ENCODE assay signal across 17 cellular contexts in genomic region chrX:31333181-31333831, GRCh38.
DNase-seq lines count a peak whose midpoint lies in the region; ATAC-seq, FAIRE-seq and TF ChIP-seq lines count a peak whose summit lies in the region.
"Had no signal": no experiment of that assay in that cellular context is flagged by ENCODE, and none has a peak within 500 bp of the region (broad histone marks: within the 10 kb centered on the region; RNA-seq: fewer than 3 reads in every experiment).

No MANE protein-coding gene starts in this region.

- H3K27me3 Mint-ChIP-seq in naive thymus-derived CD8-positive, alpha-beta T cell: peaks cover 0 to 2% (median 0%) of the 10 kb centered on the region in 5 donors

- intact Hi-C loops in K562 (cut with micrococcal nuclease) (no loop called here), kidney (cut with DNase I) (no loop called here), left lung (cut with DNase I) (no loop called here)

- no peak for TF ChIP-seq RAD21 in K562 (CRISPR knock-in tag; conservative IDR thresholded peaks at IDR 0.05 in 1 of 2, IDR thresholded peaks at IDR 0.05 in 1 of 2)

- FAIRE-seq in K562 (lab: Jason Lieb, UNC) (no peak), kidney (lab: Jason Lieb, UNC) (peak; percentile 98)

- no peak overlapping the region for H3K4me3 Mint-ChIP-seq in naive thymus-derived CD8-positive, alpha-beta T cell
- H3K4me3 Mint-ChIP-seq: activated T-helper 1 cell treated with anti-CD3 and anti-CD28 coated beads, Interleukin-12 subunit alpha, Interleukin-12 subunit beta, Interleukin-2, Interleukin-4 antibody, amounts not matched to agents 30 ng/mL and 10 ng/mL and 1 ng/mL, durations not matched to agents 14 hours and 24 hours and 36 hours had no signal

- H2AFZ ChIP-seq in ACC112 (ENCODE audit: low read length, unreplicated experiment): peak overlapping the region; percentile 64
- H2AFZ ChIP-seq in K562 (ENCODE audit: low read depth, low read length): no peak overlapping the region

- H3K9ac ChIP-seq in K562 (ENCODE audit: insufficient read depth in 1 of 2, low read depth in 2 of 2, low read length in 2 of 2) (no peak overlapping the region), kidney (ENCODE audit: low read length in 2 of 2) (no peak overlapping the region)

- H3K27ac Mint-ChIP-seq in naive thymus-derived CD8-positive, alpha-beta T cell: no peak overlapping the region
- H3K27ac Mint-ChIP-seq: activated T-helper 1 cell treated with anti-CD3 and anti-CD28 coated beads, Interleukin-12 subunit alpha, Interleukin-12 subunit beta, Interleukin-2, Interleukin-4 antibody, amounts not matched to agents 30 ng/mL and 10 ng/mL and 1 ng/mL, durations not matched to agents 14 hours and 24 hours and 36 hours had no signal

- 11% methylated on average over 4 of the region's 4 CpGs for WGBS in K562 (ENCODE audit: insufficient coverage, low coverage, missing lambda C conversion rate)

- BruUV-seq in K562 (replicated peaks; lab: Mats Ljungman, UMichigan): no TSS peak

- H3K27me3 ChIP-seq in ACC112 (ENCODE audit: insufficient read depth, low read length) (no peaks in the 10 kb centered on the region), K562 (ENCODE audit: control insufficient read depth in 2 of 2, insufficient read depth in 2 of 2, low read length in 2 of 2) (no peaks in the 10 kb centered on the region), left lung (no peaks in the 10 kb centered on the region)
- H3K27me3 ChIP-seq: BE2C, esophagus muscularis mucosa, right atrium auricular region, thyroid gland had no signal

- H3K9me1 ChIP-seq in K562 (ENCODE audit: control insufficient read depth, insufficient read depth, low read length): no peaks in the 10 kb centered on the region

- CTCF ChIA-PET in K562 (lab: Yijun Ruan, JAX; ENCODE audit: low intra/inter-chr PET ratio): no interaction called here

- H4K20me1 ChIP-seq in K562 (replicated peaks; ENCODE audit: control insufficient read depth, insufficient read depth, low read length): no peaks in the 10 kb centered on the region

- ATAC-seq in K562 (no peak), omental fat pad (ENCODE audit: low FRiP score) (no peak), left lung (no peak)
- no peak for ATAC-seq in naive thymus-derived CD8-positive, alpha-beta T cell
- ATAC-seq: lower lobe of right lung had no signal

- H3K4me1 ChIP-seq in ACC112 (ENCODE audit: control insufficient read depth, insufficient read depth, low read length, unreplicated experiment) (peaks cover 21% of the 10 kb centered on the region), K562 (replicated peaks in 1 of 2; ENCODE audit: control insufficient read depth in 2 of 2, insufficient read depth in 2 of 2, low read length in 2 of 2) (peaks cover 0 to 9% of the 10 kb centered on the region in 2 experiments; a peak in 3 of 5 replicates), kidney (ENCODE audit: control insufficient read depth in 1 of 2, insufficient read depth in 1 of 2, low read depth in 1 of 2, low read length in 2 of 2) (no peaks in the 10 kb centered on the region), left lung (no peaks in the 10 kb centered on the region)
- H3K4me1 ChIP-seq: lower lobe of right lung, right atrium auricular region, thyroid gland had no signal

- no peaks in the 10 kb centered on the region for H3K9me3 ChIP-seq in K562 (replicated peaks; ENCODE audit: control insufficient read depth, insufficient read depth, low read depth, low read length)
- no peaks in the 10 kb centered on the region for H3K9me3 ChIP-seq in kidney (ENCODE audit: control insufficient read depth in 1 of 2, low read length in 2 of 2)
- no peaks in the 10 kb centered on the region for H3K9me3 ChIP-seq in left lung
- H3K9me3 ChIP-seq: BE2C, esophagus muscularis mucosa, lower lobe of right lung, right atrium auricular region, thyroid gland had no signal

- H3K9me3 Mint-ChIP-seq in naive thymus-derived CD8-positive, alpha-beta T cell: peaks cover 0 to 8% (median 0%) of the 10 kb centered on the region in 9 donors
- H3K9me3 Mint-ChIP-seq: activated T-helper 1 cell treated with anti-CD3 and anti-CD28 coated beads, Interleukin-12 subunit alpha, Interleukin-12 subunit beta, Interleukin-2, Interleukin-4 antibody, amounts not matched to agents 30 ng/mL and 10 ng/mL and 1 ng/mL, durations not matched to agents 14 hours and 24 hours and 36 hours had no signal

- H3K27ac ChIP-seq in ACC112 (ENCODE audit: low read depth, low read length) (peak overlapping the region; percentile 79), K562 (ENCODE audit: extremely low read depth, low read depth, low read length) (no peak overlapping the region), kidney (ENCODE audit: low read depth in 2 of 2, low read length in 2 of 2) (no peak overlapping the region), left lung (no peak overlapping the region)
- H3K27ac ChIP-seq: esophagus muscularis mucosa, lower lobe of right lung, thyroid gland had no signal

- no peak overlapping the region for H3K4me2 ChIP-seq in K562 (ENCODE audit: insufficient read depth, low read length)

- no peaks in the 10 kb centered on the region for H3K36me3 Mint-ChIP-seq in naive thymus-derived CD8-positive, alpha-beta T cell

- no peak overlapping the region for H3K4me3 ChIP-seq in ACC112 (ENCODE audit: low read depth, low read length)
- H3K4me3 ChIP-seq in K562: no peak overlapping the region
- H3K4me3 ChIP-seq in kidney (ENCODE audit: low read length in 2 of 2): no peak overlapping the region
- no peak overlapping the region for H3K4me3 ChIP-seq in left lung
- H3K4me3 ChIP-seq: esophagus muscularis mucosa, lower lobe of right lung, right atrium auricular region, thyroid gland had no signal

- H3K36me3 ChIP-seq in ACC112 (ENCODE audit: insufficient read depth, low read length): no peaks in the 10 kb centered on the region
- no peaks in the 10 kb centered on the region for H3K36me3 ChIP-seq in K562 (ENCODE audit: control insufficient read depth, insufficient read depth, low read length)
- H3K36me3 ChIP-seq in kidney (ENCODE audit: control insufficient read depth in 1 of 2, insufficient read depth in 2 of 2, low read length in 2 of 2): no peaks in the 10 kb centered on the region
- no peaks in the 10 kb centered on the region for H3K36me3 ChIP-seq in left lung
- H3K36me3 ChIP-seq: BE2C, esophagus muscularis mucosa, lower lobe of right lung, right atrium auricular region, thyroid gland had no signal

- no peak for TF ChIP-seq CTCF in K562 (IDR thresholded peaks at IDR 0.05 in 2 of 3, conservative IDR thresholded peaks at IDR 0.05 in 1 of 3; ENCODE audit: insufficient read depth in 2 of 3, low read depth in 1 of 3, low read length in 3 of 3)
- no peak for TF ChIP-seq CTCF in kidney (IDR thresholded peaks at IDR 0.05; ENCODE audit: borderline replicate concordance, extremely low read depth, insufficient read depth)
- no peak for TF ChIP-seq CTCF in omental fat pad (IDR thresholded peaks at IDR 0.05)
- TF ChIP-seq CTCF in left lung (IDR thresholded peaks at IDR 0.05): no peak

- POLR2A ChIA-PET in K562 (lab: Yijun Ruan, JAX): no interaction called here
- POLR2A ChIA-PET in naive thymus-derived CD8-positive, alpha-beta T cell (lab: Charles Lee): no interaction called here

- no peaks in the 10 kb centered on the region for H3K4me1 Mint-ChIP-seq in naive thymus-derived CD8-positive, alpha-beta T cell

- TF ChIP-seq POLR2A in K562 (conservative IDR thresholded peaks at IDR 0.05): no peak

- no peak for TF ChIP-seq EP300 in K562 (IDR thresholded peaks at IDR 0.05; ENCODE audit: low read length)

- DNase-seq in HPDE6-E6E7 (ENCODE audit: extremely low spot score) (peak; percentile 14), K562 (ENCODE audit: extremely low read depth in 1 of 4, low spot score in 3 of 4) (peak in 2 of 4 experiments; percentile 7 to 12), kidney (no peak), omental fat pad (ENCODE audit: low spot score) (no peak), left lung (no peak)
- no peak for DNase-seq in naive thymus-derived CD8-positive, alpha-beta T cell
- DNase-seq in activated naive CD4-positive, alpha-beta T cell treated with anti-CD3 and anti-CD28 coated beads, Interleukin-2, amount 50 U/mL, for 16 hours: no peak
- DNase-seq: activated CD4-positive, alpha-beta T cell treated with anti-CD3 and anti-CD28 coated beads for 1 hour; BE2C; lower lobe of right lung; NCI-H1105; NCI-H748 treated with DMSO at 0.1 percent for 48 hours; thyroid gland had no signal

- in situ Hi-C loops in K562 (cut with MboI): no loop called here

- H3K79me2 ChIP-seq in ACC112 (ENCODE audit: control insufficient read depth, insufficient read depth, low read length, unreplicated experiment): no peaks in the 10 kb centered on the region
- H3K79me2 ChIP-seq in K562 (ENCODE audit: control insufficient read depth, insufficient read depth, low read length): no peaks in the 10 kb centered on the region

TF ChIP-seq in K562, 482 proteins besides CTCF, POLR2A, EP300 and RAD21 (continues in another document):
- peak; percentile 23; the same call in 1 of the 2 replicates for TF ChIP-seq EGR1 (conservative IDR thresholded peaks at IDR 0.05)
- no peak for TF ChIP-seq PREB (CRISPR knock-in tag; IDR thresholded peaks at IDR 0.05)
- no peak for TF ChIP-seq ESRRB (CRISPR knock-in tag; IDR thresholded peaks at IDR 0.05; ENCODE audit: borderline replicate concordance)
- peak; percentile 49; the same call in 1 of the 2 replicates for TF ChIP-seq JUND (IDR thresholded peaks at IDR 0.05; ENCODE audit: borderline replicate concordance, low read depth, low read length)
- TF ChIP-seq JUND (tag; IDR thresholded peaks at IDR 0.05; ENCODE audit: borderline replicate concordance, low read depth, low read length): peak; percentile 30; the same call in 1 of the 3 replicates
- no peak for TF ChIP-seq KAT7 (CRISPR knock-in tag; IDR thresholded peaks at IDR 0.05; ENCODE audit: borderline replicate concordance)
- TF ChIP-seq ZNF707 (CRISPR knock-in tag; conservative IDR thresholded peaks at IDR 0.05): no peak
- no peak for TF ChIP-seq SIN3B (IDR thresholded peaks at IDR 0.05; ENCODE audit: low read depth)
- TF ChIP-seq U2AF2 (optimal IDR thresholded peaks at IDR 0.05; ENCODE audit: low read depth, low read length): no peak
- no peak for TF ChIP-seq ZNF561 (CRISPR knock-in tag; conservative IDR thresholded peaks at IDR 0.05)
- TF ChIP-seq MAFG (tag; conservative IDR thresholded peaks at IDR 0.05): no peak
- peak; percentile 36; the same call in 1 of the 2 replicates for TF ChIP-seq FOSL1 (tag; conservative IDR thresholded peaks at IDR 0.05)
- TF ChIP-seq ZNF384 (IDR thresholded peaks at IDR 0.05; ENCODE audit: low read depth, low read length): peak; percentile 88
- no peak for TF ChIP-seq TEAD1 (CRISPR knock-in tag; IDR thresholded peaks at IDR 0.05)
